In the genomic region with DNA sequence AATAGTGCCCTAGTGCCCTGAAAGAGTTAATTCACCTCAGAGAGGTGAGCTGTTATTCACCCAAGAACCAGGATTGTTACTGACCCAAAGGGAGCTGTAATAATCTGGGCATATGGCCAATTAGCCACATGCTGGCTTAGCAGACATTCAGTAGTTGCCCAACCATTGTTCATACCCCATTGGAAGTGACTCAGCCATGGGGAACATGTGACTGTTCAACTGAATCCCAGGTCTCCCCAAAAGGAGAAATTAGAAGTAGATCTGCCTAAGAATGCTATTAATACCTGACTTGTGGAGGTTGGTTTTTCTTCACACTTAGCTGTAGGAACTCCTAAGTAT, we compare ENCODE assay signal across 9 cellular contexts.
A peak's percentile ranks its signal among the peaks of the same experiment; 100 is the strongest.
DNase-seq lines count a peak whose midpoint lies in the region; ATAC-seq and TF ChIP-seq lines count a peak whose summit lies in the region.
"Had no signal": no experiment of that assay in that cellular context is flagged by ENCODE, and none has a peak within 500 bp of the region (broad histone marks: within the 10 kb centered on the region; RNA-seq: fewer than 3 reads in every experiment).

No MANE protein-coding gene starts in this region.

- ATAC-seq in HG03460 (IDR thresholded peaks at IDR 0.05; ENCODE audit: unreplicated experiment) (no peak), HG03571 (IDR thresholded peaks at IDR 0.05; ENCODE audit: unreplicated experiment) (no peak)

- DNase-seq in AG09319 (ENCODE audit: extremely low read depth, low read depth) (peak; percentile 65), Kasumi-1 (lab: John Stamatoyannopoulos, UW) (peak; percentile 79 to 81), RPMI7951 (ENCODE audit: low read depth) (peak; percentile 79), glomerular endothelial cell (ENCODE audit: extremely low read depth, low read depth, low spot score) (peak; percentile 25), GM10266 (ENCODE audit: extremely low spot score) (no peak), NCI-H2029 treated with DMSO at 0.1 percent for 48 hours (lab: John Stamatoyannopoulos, UW) (no peak)
- DNase-seq: naive B cell had no signal

- no peak for TF ChIP-seq CTCF in AG09319 (IDR thresholded peaks at IDR 0.05; ENCODE audit: low read depth, low read length)
- TF ChIP-seq CTCF in GM10266 (IDR thresholded peaks at IDR 0.05; ENCODE audit: control insufficient read depth, insufficient read depth, low read depth, missing control alignments): no peak

Comparison
In these comparisons a context has a peak if more than half of its experiments do, and no peak if none do; other contexts are left out.
1. DNase-seq: peak in AG09319 (single experiment), Kasumi-1 (2 of 2), RPMI7951 (single experiment) and glomerular endothelial cell (single experiment); none in GM10266 (single experiment) and NCI-H2029 treated with DMSO at 0.1 percent for 48 hours (single experiment).